ENCODE assay signal across 35 cellular contexts in genomic region chr5:13773652-13774051, GRCh38.
"Had no signal": no experiment of that assay in that cellular context is flagged by ENCODE, and none has a peak within 500 bp of the region (broad histone marks: within the 10 kb centered on the region; RNA-seq: fewer than 3 reads in every experiment).

No MANE protein-coding gene starts in this region.

- H3K9me3 Mint-ChIP-seq: activated naive CD4-positive, alpha-beta T cell treated with anti-CD3 and anti-CD28 coated beads for 36 hours; activated naive CD8-positive, alpha-beta T cell treated with anti-CD3 and anti-CD28 coated beads, Interleukin-2, amount 10 ng/mL, durations not matched to agents 7 days and 5 days; activated T-helper 1 cell treated with anti-CD3 and anti-CD28 coated beads, Interleukin-12 subunit alpha, Interleukin-12 subunit beta, Interleukin-2, Interleukin-4 antibody, amounts not matched to agents 30 ng/mL and 10 ng/mL and 1 ng/mL, durations not matched to agents 14 hours and 24 hours and 36 hours; brain had no signal

- H3K4me3 ChIP-seq: ascending aorta, breast epithelium, cardiac muscle cell, colonic mucosa, esophagus squamous epithelium, gastroesophageal sphincter, heart right ventricle had no signal

- H3K4me3 Mint-ChIP-seq: activated CD4-positive, alpha-beta memory T cell treated with anti-CD3 and anti-CD28 coated beads for 36 hours; activated CD4-positive, alpha-beta T cell treated with anti-CD3 and anti-CD28 coated beads for 36 hours; activated CD4-positive, alpha-beta T cell treated with anti-CD3 and anti-CD28 coated beads, Interleukin-2, amount 10 ng/mL, durations not matched to agents 24 days and 14 days; activated CD8-positive, alpha-beta memory T cell treated with anti-CD3 and anti-CD28 coated beads, Interleukin-2, amount 10 ng/mL, durations not matched to agents 7 days and 5 days; activated CD8-positive, alpha-beta T cell treated with anti-CD3 and anti-CD28 coated beads, Interleukin-2, amount 10 ng/mL, durations not matched to agents 7 days and 5 days; activated naive CD4-positive, alpha-beta T cell treated with anti-CD3 and anti-CD28 coated beads for 36 hours; activated naive CD8-positive, alpha-beta T cell treated with anti-CD3 and anti-CD28 coated beads, Interleukin-2, amount 10 ng/mL, durations not matched to agents 7 days and 5 days; activated T-helper 1 cell treated with anti-CD3 and anti-CD28 coated beads, Interleukin-12 subunit alpha, Interleukin-12 subunit beta, Interleukin-2, Interleukin-4 antibody, amounts not matched to agents 30 ng/mL and 10 ng/mL and 1 ng/mL, durations not matched to agents 14 hours and 24 hours and 36 hours; brain; T-helper 17 cell; T-helper 2 cell treated with Interferon-gamma antibody and Interleukin-4, amounts not matched to agents 5 μg/mL and 100 μg/mL, for 36 hours had no signal

- ATAC-seq: activated CD4-positive, alpha-beta T cell treated with anti-CD3 and anti-CD28 coated beads for 36 hours; activated CD8-positive, alpha-beta memory T cell treated with anti-CD3 and anti-CD28 coated beads, Interleukin-2, amount 10 ng/mL, durations not matched to agents 7 days and 5 days; activated CD8-positive, alpha-beta T cell treated with anti-CD3 and anti-CD28 coated beads, Interleukin-2, amount 10 ng/mL, durations not matched to agents 7 days and 5 days; activated naive CD4-positive, alpha-beta T cell treated with anti-CD3 and anti-CD28 coated beads, Interleukin-2, amount 50 U/mL, for 72 hours; gastroesophageal sphincter; heart right ventricle; T-helper 17 cell had no signal

- H3K27ac ChIP-seq: ascending aorta, breast epithelium, cardiac muscle cell, colonic mucosa, epithelial cell of prostate, esophagus squamous epithelium, gastroesophageal sphincter, heart right ventricle, WERI-Rb-1 had no signal

- DNase-seq: activated CD4-positive, alpha-beta memory T cell treated with anti-CD3 and anti-CD28 coated beads for 36 hours; activated CD4-positive, alpha-beta T cell treated with anti-CD3 and anti-CD28 coated beads for 36 hours; activated CD4-positive, alpha-beta T cell treated with anti-CD3 and anti-CD28 coated beads, Interleukin-2, amount 10 ng/mL, durations not matched to agents 24 days and 14 days; activated CD4-positive, CD25-positive, alpha-beta regulatory T cell; activated CD4-positive, CD25-positive, alpha-beta regulatory T cell treated with anti-CD3 and anti-CD28 coated beads, Interleukin-2, amount 50 U/mL, for 72 hours; activated CD8-positive, alpha-beta memory T cell treated with anti-CD3 and anti-CD28 coated beads, Interleukin-2, amount 10 ng/mL, durations not matched to agents 7 days and 5 days; activated CD8-positive, alpha-beta memory T cell treated with anti-CD3 and anti-CD28 coated beads, Interleukin-2, amount 50 U/mL, for 4 hours; activated CD8-positive, alpha-beta T cell treated with anti-CD3 and anti-CD28 coated beads, Interleukin-2, amount 10 ng/mL, durations not matched to agents 7 days and 5 days; activated effector memory CD4-positive, alpha-beta T cell treated with anti-CD3 and anti-CD28 coated beads, Interleukin-2, amount 50 U/mL, for 16 hours; activated naive CD4-positive, alpha-beta T cell treated with anti-CD3 and anti-CD28 coated beads for 36 hours; activated naive CD8-positive, alpha-beta T cell treated with anti-CD3 and anti-CD28 coated beads, Interleukin-2, amount 10 ng/mL, durations not matched to agents 7 days and 5 days; activated T-cell treated with anti-CD3 and anti-CD28 coated beads, Interleukin-2, amount 50 U/mL, for 1 hour; activated T-cell treated with anti-CD3 and anti-CD28 coated beads, Interleukin-2, amount 50 U/mL, for 48 hours; central memory CD4-positive, alpha-beta T cell; cerebellar nuclear complex; colonic mucosa; effector CD8-positive, alpha-beta T cell; esophagus squamous epithelium; foreskin melanocyte; heart right ventricle; T-helper 17 cell; T1000; WERI-Rb-1 had no signal

- H3K27me3 ChIP-seq: ascending aorta, breast epithelium, cardiac muscle cell, colonic mucosa, esophagus squamous epithelium, gastroesophageal sphincter had no signal

- H3K27me3 Mint-ChIP-seq: activated CD4-positive, alpha-beta memory T cell treated with anti-CD3 and anti-CD28 coated beads for 36 hours; activated CD4-positive, alpha-beta T cell treated with anti-CD3 and anti-CD28 coated beads for 36 hours; activated CD4-positive, alpha-beta T cell treated with anti-CD3 and anti-CD28 coated beads, Interleukin-2, amount 10 ng/mL, durations not matched to agents 24 days and 14 days; activated CD8-positive, alpha-beta memory T cell treated with anti-CD3 and anti-CD28 coated beads, Interleukin-2, amount 10 ng/mL, durations not matched to agents 7 days and 5 days; activated naive CD8-positive, alpha-beta T cell treated with anti-CD3 and anti-CD28 coated beads, Interleukin-2, amount 10 ng/mL, durations not matched to agents 7 days and 5 days; T-helper 17 cell had no signal

- H3K4me1 ChIP-seq: ascending aorta, breast epithelium, colonic mucosa, esophagus squamous epithelium, gastroesophageal sphincter, heart right ventricle had no signal

- H3K9me3 ChIP-seq: ascending aorta, breast epithelium, colonic mucosa, esophagus squamous epithelium, gastroesophageal sphincter, heart right ventricle had no signal

- H3K27ac Mint-ChIP-seq: activated CD4-positive, alpha-beta memory T cell treated with anti-CD3 and anti-CD28 coated beads for 36 hours; activated CD4-positive, alpha-beta T cell treated with anti-CD3 and anti-CD28 coated beads for 36 hours; activated CD4-positive, alpha-beta T cell treated with anti-CD3 and anti-CD28 coated beads, Interleukin-2, amount 10 ng/mL, durations not matched to agents 24 days and 14 days; activated CD8-positive, alpha-beta memory T cell treated with anti-CD3 and anti-CD28 coated beads, Interleukin-2, amount 10 ng/mL, durations not matched to agents 7 days and 5 days; activated CD8-positive, alpha-beta T cell treated with anti-CD3 and anti-CD28 coated beads, Interleukin-2, amount 10 ng/mL, durations not matched to agents 7 days and 5 days; activated naive CD4-positive, alpha-beta T cell treated with anti-CD3 and anti-CD28 coated beads for 36 hours; activated naive CD4-positive, alpha-beta T cell treated with anti-CD3 and anti-CD28 coated beads, Interleukin-2, amount 50 U/mL, for 72 hours; activated naive CD8-positive, alpha-beta T cell treated with anti-CD3 and anti-CD28 coated beads, Interleukin-2, amount 10 ng/mL, durations not matched to agents 7 days and 5 days; activated T-helper 1 cell treated with anti-CD3 and anti-CD28 coated beads, Interleukin-12 subunit alpha, Interleukin-12 subunit beta, Interleukin-2, Interleukin-4 antibody, amounts not matched to agents 30 ng/mL and 10 ng/mL and 1 ng/mL, durations not matched to agents 14 hours and 24 hours and 36 hours; activated T-helper 2 cell treated with anti-CD3 and anti-CD28 coated beads, Interferon-gamma antibody, Interleukin-2, Interleukin-4, amounts not matched to agents 10 μg/mL and 5 μg/mL and 100 μg/mL, durations not matched to agents 14 hours and 24 hours and 36 hours; brain; T-helper 17 cell; T-helper 2 cell treated with Interferon-gamma antibody and Interleukin-4, amounts not matched to agents 5 μg/mL and 100 μg/mL, for 36 hours had no signal

- H3K36me3 ChIP-seq: ascending aorta, breast epithelium, cardiac muscle cell, colonic mucosa, esophagus squamous epithelium, gastroesophageal sphincter, heart right ventricle, WERI-Rb-1 had no signal

- H3K4me1 Mint-ChIP-seq: activated CD4-positive, alpha-beta T cell treated with anti-CD3 and anti-CD28 coated beads for 36 hours; activated CD4-positive, alpha-beta T cell treated with anti-CD3 and anti-CD28 coated beads, Interleukin-2, amount 10 ng/mL, durations not matched to agents 24 days and 14 days; activated CD8-positive, alpha-beta memory T cell treated with anti-CD3 and anti-CD28 coated beads, Interleukin-2, amount 10 ng/mL, durations not matched to agents 7 days and 5 days; activated naive CD8-positive, alpha-beta T cell treated with anti-CD3 and anti-CD28 coated beads, Interleukin-2, amount 10 ng/mL, durations not matched to agents 7 days and 5 days; brain; T-helper 17 cell had no signal

- FAIRE-seq: endometrium, endothelial cell of umbilical vein had no signal

- H3K36me3 Mint-ChIP-seq: activated CD4-positive, alpha-beta memory T cell treated with anti-CD3 and anti-CD28 coated beads for 36 hours; activated CD8-positive, alpha-beta memory T cell treated with anti-CD3 and anti-CD28 coated beads, Interleukin-2, amount 10 ng/mL, durations not matched to agents 7 days and 5 days; activated naive CD4-positive, alpha-beta T cell treated with anti-CD3 and anti-CD28 coated beads, Interleukin-2, amount 50 U/mL, for 72 hours; activated naive CD8-positive, alpha-beta T cell treated with anti-CD3 and anti-CD28 coated beads, Interleukin-2, amount 10 ng/mL, durations not matched to agents 7 days and 5 days; brain had no signal
